In the genomic region with DNA sequence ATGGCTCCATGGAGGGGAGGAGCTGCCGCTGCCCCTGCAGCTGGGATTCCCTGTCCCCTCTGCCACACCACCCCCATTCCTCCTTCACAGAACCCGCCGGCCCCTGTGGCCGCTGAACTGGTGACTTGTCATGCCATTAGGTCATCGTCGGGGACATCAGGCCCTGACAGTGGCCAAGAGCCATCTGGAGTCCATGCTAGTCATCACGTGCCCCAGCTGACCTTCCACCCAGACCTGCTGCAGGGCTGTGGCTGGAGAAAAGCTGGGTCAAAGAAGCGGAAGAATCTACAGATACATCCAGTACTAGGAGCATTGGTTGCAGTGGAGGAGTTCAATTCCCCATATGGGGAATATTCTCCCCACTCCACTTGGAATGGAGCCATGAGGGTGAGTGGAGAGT, we compare ENCODE assay signal across 17 cellular contexts.
DNase-seq lines count a peak whose midpoint lies in the region; ATAC-seq and TF ChIP-seq lines count a peak whose summit lies in the region.
"Had no signal": no experiment of that assay in that cellular context is flagged by ENCODE, and none has a peak within 500 bp of the region (broad histone marks: within the 10 kb centered on the region; RNA-seq: fewer than 3 reads in every experiment).

No MANE protein-coding gene starts in this region.

- no peak overlapping the region for H3K27ac Mint-ChIP-seq in T-helper 17 cell
- H3K27ac Mint-ChIP-seq: CD4-positive, CD25-positive, alpha-beta regulatory T cell had no signal

- H2BK15ac ChIP-seq in neuronal stem cell (ENCODE audit: low read length) = no peak overlapping the region

- peak overlapping the region in 1 of 2 donors; percentile 4 for H3K4me3 ChIP-seq in neuronal stem cell (ENCODE audit: low read length in 2 of 2)
- no peak overlapping the region for H3K4me3 ChIP-seq in foreskin fibroblast (ENCODE audit: low read depth in 1 of 2, low read length in 2 of 2)
- H3K4me3 ChIP-seq: BLaER1 treated with 17β-estradiol and CSF1 and Interleukin-3, amounts not matched to agents 10 nM and 100 nM; GM12878; GM23248 had no signal

- H3K36me3 ChIP-seq in neuronal stem cell (replicated peaks in 1 of 2; ENCODE audit: control insufficient read depth in 2 of 2, insufficient read depth in 2 of 2, low read length in 2 of 2) = no peaks in the 10 kb centered on the region
- H3K36me3 ChIP-seq: BLaER1 treated with 17β-estradiol and CSF1 and Interleukin-3, amounts not matched to agents 10 nM and 100 nM had no signal

- no peaks in the 10 kb centered on the region for H3K36me3 Mint-ChIP-seq in T-helper 17 cell (ENCODE audit: low read depth)
- H3K36me3 Mint-ChIP-seq: CD4-positive, CD25-positive, alpha-beta regulatory T cell had no signal

- no peak overlapping the region for H2BK12ac ChIP-seq in neuronal stem cell (ENCODE audit: low read length)

- no peak overlapping the region for H3K9ac ChIP-seq in neuronal stem cell (ENCODE audit: low read depth, low read length, poor library complexity)
- H3K9ac ChIP-seq: BLaER1 treated with 17β-estradiol and CSF1 and Interleukin-3, amounts not matched to agents 10 nM and 100 nM; GM23248 had no signal

- intact Hi-C loops in Right ventricle myocardium superior (cut with DNase I) (no loop called here), cardiac septum (cut with DNase I) (no loop called here)

- H3K18ac ChIP-seq in neuronal stem cell (ENCODE audit: low read length) = no peak overlapping the region

- no peak overlapping the region for H3K14ac ChIP-seq in neuronal stem cell (ENCODE audit: low read length)

- no peaks in the 10 kb centered on the region for H3K27me3 Mint-ChIP-seq in T-helper 17 cell
- H3K27me3 Mint-ChIP-seq: CD4-positive, CD25-positive, alpha-beta regulatory T cell had no signal

- no peak overlapping the region for H2BK120ac ChIP-seq in neuronal stem cell (ENCODE audit: low read depth, low read length)

- no peak overlapping the region for H3K4me2 ChIP-seq in neuronal stem cell (ENCODE audit: insufficient read depth, low read length, poor library complexity, severe bottlenecking)
- H3K4me2 ChIP-seq: BLaER1 treated with 17β-estradiol and CSF1 and Interleukin-3, amounts not matched to agents 10 nM and 100 nM had no signal

- no CpG with 5 or more reads among the region's 8 CpGs for WGBS in neuronal stem cell (ENCODE audit: extremely low coverage in 2 of 2, insufficient read length in 2 of 2, insufficient replicate concordance in 1 of 2), 2 donors

- H3K27ac ChIP-seq in neuronal stem cell (replicated peaks; ENCODE audit: low read length) = no peak overlapping the region
- H3K27ac ChIP-seq: BLaER1 treated with 17β-estradiol and CSF1 and Interleukin-3, amounts not matched to agents 10 nM and 100 nM; GM23248; HL-60 had no signal

- H3K4me1 ChIP-seq in neuronal stem cell (ENCODE audit: control insufficient read depth in 2 of 2, insufficient read depth in 1 of 2, low read depth in 1 of 2, low read length in 2 of 2) = no peaks in the 10 kb centered on the region
- H3K4me1 ChIP-seq: BLaER1 treated with 17β-estradiol and CSF1 and Interleukin-3, amounts not matched to agents 10 nM and 100 nM had no signal

- no peaks in the 10 kb centered on the region for H3K4me1 Mint-ChIP-seq in T-helper 17 cell
- H3K4me1 Mint-ChIP-seq: CD4-positive, CD25-positive, alpha-beta regulatory T cell had no signal

- H3K9me3 ChIP-seq in neuronal stem cell (replicated peaks in 1 of 2; ENCODE audit: control insufficient read depth in 2 of 2, insufficient read depth in 1 of 2, low read depth in 1 of 2, low read length in 2 of 2) = no peaks in the 10 kb centered on the region
- H3K9me3 ChIP-seq in T-helper 17 cell (ENCODE audit: control insufficient read depth, low read length, poor library complexity, severe bottlenecking) = no peaks in the 10 kb centered on the region

- peak overlapping the region; percentile 8 for H3K23ac ChIP-seq in neuronal stem cell (ENCODE audit: low read depth, low read length, poor library complexity)

- no peak overlapping the region for H4K91ac ChIP-seq in neuronal stem cell (ENCODE audit: low read depth, low read length, poor library complexity)

- H3K4me3 Mint-ChIP-seq in T-helper 17 cell = no peak overlapping the region
- H3K4me3 Mint-ChIP-seq: CD4-positive, CD25-positive, alpha-beta regulatory T cell had no signal

- no peak overlapping the region for H3K4ac ChIP-seq in neuronal stem cell (ENCODE audit: low read length)

- ATAC-seq in Right ventricle myocardium superior (ENCODE audit: poor library complexity) (no peak), T-helper 17 cell (no peak)
- ATAC-seq: GM12878 had no signal

- H3K27me3 ChIP-seq in neuronal stem cell (ENCODE audit: control insufficient read depth in 3 of 3, insufficient read depth in 3 of 3, low read depth in 1 of 3, low read length in 3 of 3) = no peaks in the 10 kb centered on the region

- peak; percentile 43 for DNase-seq in Right ventricle myocardium superior
- no peak for DNase-seq in cardiac septum (ENCODE audit: low spot score)
- DNase-seq in globus pallidus (ENCODE audit: low spot score) = peak; percentile 2
- DNase-seq in neuronal stem cell (ENCODE audit: low spot score) = no peak
- DNase-seq in foreskin fibroblast = no peak
- no peak for DNase-seq in T-helper 17 cell
- no peak for DNase-seq in GM19238 (ENCODE audit: insufficient read length, low spot score)
- DNase-seq: ACHN; Calu3; CD4-positive, CD25-positive, alpha-beta regulatory T cell; DMS 273 treated with DMSO at 0.1 percent for 48 hours; DMS79; GM23248; H7 had no signal

- no peak for TF ChIP-seq CTCF in foreskin fibroblast (IDR thresholded peaks at IDR 0.05; ENCODE audit: low read depth, low read length)

- H3K79me1 ChIP-seq in neuronal stem cell (ENCODE audit: low read depth, low read length) = no peaks in the 10 kb centered on the region

- no peak overlapping the region for H2BK5ac ChIP-seq in neuronal stem cell (ENCODE audit: low read length)

- H4K8ac ChIP-seq in neuronal stem cell (ENCODE audit: low read depth, low read length) = no peak overlapping the region

- no peak overlapping the region for H2AFZ ChIP-seq in neuronal stem cell (ENCODE audit: low read length)
- H2AFZ ChIP-seq: GM23248 had no signal

- no peak overlapping the region for H2AK5ac ChIP-seq in neuronal stem cell (ENCODE audit: low read depth, low read length)

Comparison
In these comparisons a context has a peak if more than half of its experiments do, and no peak if none do; other contexts are left out.
1. DNase-seq: peak in Right ventricle myocardium superior (single experiment) and globus pallidus (single experiment); none in cardiac septum (single experiment), neuronal stem cell (single experiment), foreskin fibroblast (0 of 2), T-helper 17 cell (0 of 3) and GM19238 (single experiment).